Comparison of ENCODE assay signal across 36 cellular contexts in the genomic region with DNA sequence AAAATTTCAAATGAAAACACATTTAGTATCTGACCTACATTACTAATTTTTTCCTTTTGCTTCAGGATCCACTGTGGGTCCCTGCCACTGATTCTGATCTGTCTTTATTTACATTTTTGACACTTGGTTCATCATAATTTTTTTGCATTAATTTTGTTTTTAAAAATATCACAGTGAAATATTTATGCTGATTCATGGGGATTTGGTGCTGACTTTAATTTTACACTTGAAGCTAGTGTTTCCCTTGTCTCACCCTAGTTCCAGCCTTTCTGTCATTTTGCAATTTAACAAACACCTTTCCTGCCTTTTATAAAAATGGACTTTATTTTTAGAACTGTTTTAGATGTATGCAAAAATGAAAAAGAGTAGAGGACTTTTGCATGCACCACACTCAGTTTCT.
"Had no signal": no experiment of that assay in that cellular context is flagged by ENCODE, and none has a peak within 500 bp of the region (broad histone marks: within the 10 kb centered on the region; RNA-seq: fewer than 3 reads in every experiment).

No MANE protein-coding gene starts in this region.

- DNase-seq: Karpas-422, Kasumi-1, MG63, MM.1S, MV-4-11, NCI-H1048, NCI-H1092, NCI-H1092 treated with DMSO at 0.1 percent for 48 hours, NCI-H1105, NCI-H1105 treated with DMSO at 0.1 percent for 48 hours, NCI-H1417, NCI-H1417 treated with DMSO at 0.1 percent for 48 hours, NCI-H1436, NCI-H1436 treated with DMSO at 0.1 percent for 48 hours, NCI-H146, NCI-H1694, NCI-H1694 treated with DMSO at 0.1 percent for 48 hours, NCI-H187, NCI-H187 treated with DMSO at 0.1 percent for 48 hours, NCI-H1930, NCI-H2029, NCI-H2029 treated with DMSO at 0.1 percent for 48 hours, NCI-H2081, NCI-H2081 treated with DMSO at 0.1 percent for 48 hours, NCI-H2107, NCI-H2171, NCI-H2171 treated with DMSO at 0.1 percent for 48 hours, NCI-H2227 treated with DMSO at 0.1 percent for 48 hours, NCI-H226, NCI-H345, NCI-H446, NCI-H446 treated with DMSO at 0.1 percent for 48 hours, NCI-H510A, NCI-H510A treated with DMSO at 0.1 percent for 48 hours, NCI-H524, NCI-H524 treated with DMSO at 0.1 percent for 48 hours had no signal

- H3K4me3 ChIP-seq: MG63 had no signal

- H3K36me3 ChIP-seq: MG63 had no signal
